17 cellular contexts compared by ENCODE assay signal in genomic region chr3:57570878-57571277, GRCh38. TPM values are rescaled to one million over a fixed set of nuclear protein-coding genes. Genes with fewer than 3 reads are reported as not detected.
DNase-seq lines count a peak whose midpoint lies in the region; ATAC-seq and TF ChIP-seq lines count a peak whose summit lies in the region.
"Had no signal": no experiment of that assay in that cellular context is flagged by ENCODE, and none has a peak within 500 bp of the region (broad histone marks: within the 10 kb centered on the region; RNA-seq: fewer than 3 reads in every experiment).

No MANE protein-coding gene starts in this region.

- peaks cover 55% of the 10 kb centered on the region for H3K36me3 ChIP-seq in smooth muscle cell (ENCODE audit: low read depth)

- H3K9me3 ChIP-seq in smooth muscle cell (replicated peaks; ENCODE audit: low read depth), result no peaks in the 10 kb centered on the region
- H3K9me3 ChIP-seq: HAP-1 had no signal

- WGBS in smooth muscle cell (ENCODE audit: low lambda C conversion rate), result 97% methylated on average over 2 of the region's 2 CpGs

- H3K4me2 ChIP-seq in smooth muscle cell, result no peak overlapping the region

- TF ChIP-seq CTCF in smooth muscle cell (IDR thresholded peaks at IDR 0.05; ENCODE audit: borderline replicate concordance, insufficient read depth, poor library complexity, severe bottlenecking), result no peak

- H3K27me3 Mint-ChIP-seq in activated naive CD4-positive, alpha-beta T cell treated with anti-CD3 and anti-CD28 coated beads for 36 hours (ENCODE audit: low read depth), result no peaks in the 10 kb centered on the region
- no peaks in the 10 kb centered on the region for H3K27me3 Mint-ChIP-seq in stimulated activated naive CD8-positive, alpha-beta T cell treated with anti-CD3 and anti-CD28 coated beads, Interleukin-15, Interleukin-2, amounts not matched to agents 100 ng/mL and 50 ng/mL, for 24 hours
- H3K27me3 Mint-ChIP-seq in activated naive CD8-positive, alpha-beta T cell treated with anti-CD3 and anti-CD28 coated beads, Interleukin-2, amount 50 U/mL, for 24 hours, result no peaks in the 10 kb centered on the region
- H3K27me3 Mint-ChIP-seq: B cell; CD4-positive, alpha-beta T cell had no signal

- H3K9ac ChIP-seq in smooth muscle cell (ENCODE audit: low read depth), result no peak overlapping the region

- peaks cover 31% of the 10 kb centered on the region for H3K36me3 Mint-ChIP-seq in activated naive CD4-positive, alpha-beta T cell treated with anti-CD3 and anti-CD28 coated beads for 36 hours (ENCODE audit: low read depth)
- peaks cover 0 to 11% of the 10 kb centered on the region in 2 donors for H3K36me3 Mint-ChIP-seq in activated naive CD4-positive, alpha-beta T cell treated with anti-CD3 and anti-CD28 coated beads, Interleukin-2, amount 50 U/mL, for 72 hours
- H3K36me3 Mint-ChIP-seq in stimulated activated naive CD8-positive, alpha-beta T cell treated with anti-CD3 and anti-CD28 coated beads, Interleukin-15, Interleukin-2, amounts not matched to agents 100 ng/mL and 50 ng/mL, for 24 hours (ENCODE audit: low read depth), result peaks cover 68% of the 10 kb centered on the region
- peaks cover 48% of the 10 kb centered on the region for H3K36me3 Mint-ChIP-seq in activated naive CD8-positive, alpha-beta T cell treated with anti-CD3 and anti-CD28 coated beads, Interleukin-2, amount 50 U/mL, for 24 hours (ENCODE audit: low read depth)

- peaks cover 43% of the 10 kb centered on the region for H3K79me2 ChIP-seq in smooth muscle cell (ENCODE audit: low read depth)

- H3K27ac ChIP-seq in smooth muscle cell (ENCODE audit: low read depth), result peak overlapping the region; percentile 3
- H3K27ac ChIP-seq: HL-60 had no signal

- no peak overlapping the region for H3K4me3 Mint-ChIP-seq in activated naive CD4-positive, alpha-beta T cell treated with anti-CD3 and anti-CD28 coated beads for 36 hours
- H3K4me3 Mint-ChIP-seq in stimulated activated naive CD8-positive, alpha-beta T cell treated with anti-CD3 and anti-CD28 coated beads, Interleukin-15, Interleukin-2, amounts not matched to agents 100 ng/mL and 50 ng/mL, for 24 hours, result no peak overlapping the region
- no peak overlapping the region for H3K4me3 Mint-ChIP-seq in activated naive CD8-positive, alpha-beta T cell treated with anti-CD3 and anti-CD28 coated beads, Interleukin-2, amount 50 U/mL, for 24 hours
- H3K4me3 Mint-ChIP-seq: B cell; CD4-positive, alpha-beta T cell; HFFc6 had no signal

- peaks cover 5% of the 10 kb centered on the region for H3K4me1 Mint-ChIP-seq in activated naive CD4-positive, alpha-beta T cell treated with anti-CD3 and anti-CD28 coated beads for 36 hours (ENCODE audit: low read depth)
- peaks cover 5% of the 10 kb centered on the region for H3K4me1 Mint-ChIP-seq in stimulated activated naive CD8-positive, alpha-beta T cell treated with anti-CD3 and anti-CD28 coated beads, Interleukin-15, Interleukin-2, amounts not matched to agents 100 ng/mL and 50 ng/mL, for 24 hours (ENCODE audit: low read depth)
- H3K4me1 Mint-ChIP-seq in activated naive CD8-positive, alpha-beta T cell treated with anti-CD3 and anti-CD28 coated beads, Interleukin-2, amount 50 U/mL, for 24 hours, result peaks cover 7% of the 10 kb centered on the region
- H3K4me1 Mint-ChIP-seq: B cell had no signal

- peak overlapping the region; percentile 36 for H3K27ac Mint-ChIP-seq in activated naive CD4-positive, alpha-beta T cell treated with anti-CD3 and anti-CD28 coated beads for 36 hours
- peak overlapping the region in 1 of 2 donors; percentile 29 for H3K27ac Mint-ChIP-seq in activated naive CD4-positive, alpha-beta T cell treated with anti-CD3 and anti-CD28 coated beads, Interleukin-2, amount 50 U/mL, for 72 hours
- peak overlapping the region; percentile 34 for H3K27ac Mint-ChIP-seq in stimulated activated naive CD8-positive, alpha-beta T cell treated with anti-CD3 and anti-CD28 coated beads, Interleukin-15, Interleukin-2, amounts not matched to agents 100 ng/mL and 50 ng/mL, for 24 hours
- H3K27ac Mint-ChIP-seq in activated naive CD8-positive, alpha-beta T cell treated with anti-CD3 and anti-CD28 coated beads, Interleukin-2, amount 50 U/mL, for 24 hours, result peak overlapping the region; percentile 4
- H3K27ac Mint-ChIP-seq: B cell; CD4-positive, alpha-beta T cell had no signal

- H3K4me1 ChIP-seq in smooth muscle cell (ENCODE audit: low read depth), result no peaks in the 10 kb centered on the region
- H3K4me1 ChIP-seq: HAP-1 had no signal

- DNase-seq in activated naive CD4-positive, alpha-beta T cell treated with anti-CD3 and anti-CD28 coated beads for 36 hours, result no peak
- DNase-seq in activated naive CD4-positive, alpha-beta T cell treated with anti-CD3 and anti-CD28 coated beads, Interleukin-2, amount 50 U/mL, for 72 hours (ENCODE audit: low spot score in 2 of 2), result no peak
- no peak for DNase-seq in stimulated activated naive CD8-positive, alpha-beta T cell treated with anti-CD3 and anti-CD28 coated beads, Interleukin-15, Interleukin-2, amounts not matched to agents 100 U/mL and 50 U/mL, for 24 hours
- DNase-seq in activated naive CD8-positive, alpha-beta T cell treated with anti-CD3 and anti-CD28 coated beads, Interleukin-2, amount 50 U/mL, for 24 hours, result no peak
- no peak for DNase-seq in smooth muscle cell (lab: John Stamatoyannopoulos, UW; ENCODE audit: unreplicated experiment)
- DNase-seq in NCI-H2081 treated with DMSO at 0.1 percent for 48 hours (lab: John Stamatoyannopoulos, UW), result no peak
- DNase-seq: C1 segment of cervical spinal cord; CD4-positive, alpha-beta T cell; DND-41; GDM1; HFFc6 had no signal

- H3K4me3 ChIP-seq in smooth muscle cell, result no peak overlapping the region
- H3K4me3 ChIP-seq: HAP-1 had no signal

- intact Hi-C loops in activated naive CD4-positive, alpha-beta T cell treated with anti-CD3 and anti-CD28 coated beads for 36 hours (cut with micrococcal nuclease), result no loop called here

- H3K27me3 ChIP-seq in smooth muscle cell (ENCODE audit: low read depth), result no peaks in the 10 kb centered on the region

- peaks cover 59% of the 10 kb centered on the region for H3F3A ChIP-seq in smooth muscle cell (ENCODE audit: low read depth)

- no peak overlapping the region for H2AFZ ChIP-seq in smooth muscle cell (ENCODE audit: low read depth)

- no peaks in the 10 kb centered on the region for H3K9me3 Mint-ChIP-seq in activated naive CD4-positive, alpha-beta T cell treated with anti-CD3 and anti-CD28 coated beads for 36 hours
- no peaks in the 10 kb centered on the region for H3K9me3 Mint-ChIP-seq in activated naive CD4-positive, alpha-beta T cell treated with anti-CD3 and anti-CD28 coated beads, Interleukin-2, amount 50 U/mL, for 72 hours
- H3K9me3 Mint-ChIP-seq in stimulated activated naive CD8-positive, alpha-beta T cell treated with anti-CD3 and anti-CD28 coated beads, Interleukin-15, Interleukin-2, amounts not matched to agents 100 ng/mL and 50 ng/mL, for 24 hours, result no peaks in the 10 kb centered on the region
- H3K9me3 Mint-ChIP-seq in activated naive CD8-positive, alpha-beta T cell treated with anti-CD3 and anti-CD28 coated beads, Interleukin-2, amount 50 U/mL, for 24 hours, result no peaks in the 10 kb centered on the region
- H3K9me3 Mint-ChIP-seq: CD4-positive, alpha-beta T cell; HFFc6 had no signal

- ATAC-seq in activated naive CD4-positive, alpha-beta T cell treated with anti-CD3 and anti-CD28 coated beads, Interleukin-2, amount 50 U/mL, for 72 hours, result no peak
- ATAC-seq in stimulated activated naive CD8-positive, alpha-beta T cell treated with anti-CD3 and anti-CD28 coated beads, Interleukin-15, Interleukin-2, amounts not matched to agents 100 U/mL and 50 U/mL, for 24 hours, result no peak
- ATAC-seq in activated naive CD8-positive, alpha-beta T cell treated with anti-CD3 and anti-CD28 coated beads, Interleukin-2, amount 50 U/mL, for 24 hours, result no peak
- ATAC-seq in HG02623 (IDR thresholded peaks at IDR 0.05; ENCODE audit: unreplicated experiment), result no peak

- H4K20me1 ChIP-seq in smooth muscle cell (ENCODE audit: low read depth), result peaks cover 99% of the 10 kb centered on the region

- CTCF ChIA-PET in activated naive CD4-positive, alpha-beta T cell treated with anti-CD3 and anti-CD28 coated beads for 36 hours (lab: Charles Lee), result interaction anchor here (0.6 kb wide), 1 partner anchor 7 kb away, joined by 3 read pairs; no protein-coding TSS in a partner anchor

RNA-seq across cellular contexts. Expression of gene PDE12, which starts 14.8 kb away (rescaled TPM):
- total RNA-seq in activated naive CD4-positive, alpha-beta T cell treated with anti-CD3 and anti-CD28 coated beads for 36 hours, result 10 to 100 TPM; 15.3 to 15.6 TPM
- total RNA-seq in activated naive CD4-positive, alpha-beta T cell treated with anti-CD3 and anti-CD28 coated beads, Interleukin-2, amount 50 U/mL, for 72 hours, result 10 to 100 TPM; 19.0 to 28.7 TPM
- total RNA-seq in smooth muscle cell, result 8.6 and 10.8 TPM in 2 replicates
- 6.7 and 7.8 TPM in 2 replicates for polyA plus RNA-seq in smooth muscle cell

RNA-seq across cellular contexts. Expression of gene ARF4, which starts 26.3 kb away (rescaled TPM):
- total RNA-seq in activated naive CD4-positive, alpha-beta T cell treated with anti-CD3 and anti-CD28 coated beads for 36 hours, result 10 to 100 TPM; 49.0 to 50.8 TPM
- 10 to 100 TPM; 51.7 to 75.5 TPM for total RNA-seq in activated naive CD4-positive, alpha-beta T cell treated with anti-CD3 and anti-CD28 coated beads, Interleukin-2, amount 50 U/mL, for 72 hours
- total RNA-seq in smooth muscle cell, result 688 and 774 TPM in 2 replicates
- 574 and 688 TPM in 2 replicates for polyA plus RNA-seq in smooth muscle cell

RNA-seq across cellular contexts. Expression of gene DNAH12, which starts 26.7 kb away (rescaled TPM):
- under 1 TPM in 1 of 2 experiments, not detected in 1; 0.05 TPM for total RNA-seq in activated naive CD4-positive, alpha-beta T cell treated with anti-CD3 and anti-CD28 coated beads for 36 hours
- total RNA-seq in activated naive CD4-positive, alpha-beta T cell treated with anti-CD3 and anti-CD28 coated beads, Interleukin-2, amount 50 U/mL, for 72 hours, result under 1 TPM; 0.04 to 0.05 TPM
- total RNA-seq in smooth muscle cell, result under 0.01 and 0.27 TPM in 2 replicates
- 0.18 TPM in 1 of 2 replicates, not detected in the other for polyA plus RNA-seq in smooth muscle cell
- total RNA-seq: H1 had no signal
- polyA plus RNA-seq: H1 had no signal
